Comparison of ENCODE assay signal across 15 cellular contexts in the genomic region with DNA sequence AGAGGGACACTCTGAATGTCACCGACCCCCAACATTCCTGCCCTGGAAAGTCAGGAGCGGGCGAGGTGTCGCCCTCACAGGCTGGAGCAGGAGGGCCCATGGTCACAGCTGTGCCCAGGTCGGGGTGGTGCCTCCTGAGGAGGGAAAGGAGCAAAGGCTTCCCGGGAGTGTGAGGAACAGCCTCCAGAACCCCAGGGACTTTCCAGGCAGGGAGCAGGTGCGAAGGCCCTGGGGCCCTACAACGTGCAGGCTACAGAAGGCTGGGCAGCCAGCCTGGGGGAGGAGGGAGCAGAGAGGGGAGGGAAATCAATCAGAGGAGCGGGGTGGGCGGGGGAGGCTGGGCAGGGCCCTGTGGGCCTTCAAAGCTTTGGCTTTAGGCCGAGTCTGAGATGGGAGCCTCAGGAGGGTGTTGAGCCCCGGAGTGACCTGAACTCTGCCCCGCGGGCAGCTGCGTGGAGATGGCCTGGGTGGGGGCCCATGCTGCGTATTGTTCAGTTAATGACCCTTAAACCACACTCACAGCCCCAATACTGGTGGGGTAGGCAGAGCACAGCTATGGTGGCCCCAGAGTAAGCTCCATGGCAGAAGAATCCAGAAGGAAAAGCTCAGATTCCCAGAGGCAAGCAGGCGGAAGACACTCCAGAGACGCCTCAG. TPM values are rescaled to one million over a fixed set of nuclear protein-coding genes. Genes with fewer than 3 reads are reported as not detected.
DNase-seq lines count a peak whose midpoint lies in the region; ATAC-seq and TF ChIP-seq lines count a peak whose summit lies in the region.
"Had no signal": no experiment of that assay in that cellular context is flagged by ENCODE, and none has a peak within 500 bp of the region (broad histone marks: within the 10 kb centered on the region; RNA-seq: fewer than 3 reads in every experiment).

No MANE protein-coding gene starts in this region.

- H3K4me3 ChIP-seq in endodermal cell (ENCODE audit: low read length) (no peak overlapping the region), A673 (ENCODE audit: low read depth, low read length, poor library complexity, severe bottlenecking) (no peak overlapping the region)
- H3K4me3 ChIP-seq: A549 had no signal

- POLR2A ChIA-PET in A673 (lab: Charles Lee; ENCODE audit: low non-redundant PET), result interaction anchor here (0.5 kb wide), 1 partner anchor 105 kb away, joined by 5 read pairs; no protein-coding TSS in a partner anchor

- H3K27me3 ChIP-seq in endodermal cell (ENCODE audit: control insufficient read depth, insufficient read depth, low read length, poor library complexity, severe bottlenecking), result no peaks in the 10 kb centered on the region
- peaks cover 17% of the 10 kb centered on the region for H3K27me3 ChIP-seq in A673 (replicated peaks; ENCODE audit: insufficient read depth, low read depth, low read length, poor library complexity)

- TF ChIP-seq CTCF in endodermal cell (conservative IDR thresholded peaks at IDR 0.05) (no peak), type B pancreatic cell (conservative IDR thresholded peaks at IDR 0.05) (no peak), A673 (conservative IDR thresholded peaks at IDR 0.05; ENCODE audit: low read depth, low read length) (no peak)

- intact Hi-C loops in cardiac septum (cut with DNase I) (no loop called here), Right ventricle myocardium inferior (cut with DNase I) (no loop called here), A673 (cut with micrococcal nuclease; ENCODE audit: unreplicated experiment) (no loop called here)

- H3K9ac ChIP-seq in endodermal cell (ENCODE audit: extremely low read depth, low read length, poor library complexity, severe bottlenecking), result no peak overlapping the region

- H3K4me3 Mint-ChIP-seq in endodermal cell (no peak overlapping the region), type B pancreatic cell (no peak overlapping the region)
- H3K4me3 Mint-ChIP-seq: CD14-positive monocyte had no signal

- WGBS in endodermal cell (ENCODE audit: insufficient coverage in 1 of 2, insufficient read length in 1 of 2), 2 experiments, result 79 to 88% methylated on average over 11 to 18 of the region's 18 CpGs

- no peak overlapping the region for H3K27ac ChIP-seq in endodermal cell (ENCODE audit: low read depth, low read length)
- no peak overlapping the region for H3K27ac ChIP-seq in A673 (ENCODE audit: low read depth, low read length, poor library complexity, severe bottlenecking)
- H3K27ac ChIP-seq: A549 had no signal

- H3K27me3 Mint-ChIP-seq in endodermal cell (ENCODE audit: insufficient read depth), result peaks cover 2% of the 10 kb centered on the region
- H3K27me3 Mint-ChIP-seq in type B pancreatic cell, result peaks cover 15% of the 10 kb centered on the region

- ATAC-seq in Right ventricle myocardium inferior (no peak), GM19351 (IDR thresholded peaks at IDR 0.05; ENCODE audit: unreplicated experiment) (no peak), HG02970 (IDR thresholded peaks at IDR 0.05; ENCODE audit: low FRiP score, unreplicated experiment) (no peak)

- CTCF ChIA-PET in A673 (lab: Charles Lee), result no interaction called here

- H3K9me3 ChIP-seq in endodermal cell (ENCODE audit: control insufficient read depth, low read length) (no peaks in the 10 kb centered on the region), A673 (ENCODE audit: low read depth, low read length, poor library complexity, severe bottlenecking) (no peaks in the 10 kb centered on the region)
- H3K9me3 ChIP-seq: A549 had no signal

- H3K27ac Mint-ChIP-seq in endodermal cell (no peak overlapping the region), type B pancreatic cell (no peak overlapping the region)
- H3K27ac Mint-ChIP-seq: CD14-positive monocyte had no signal

- DNase-seq in cardiac septum (ENCODE audit: low spot score) (peak; percentile 66), Right ventricle myocardium inferior (ENCODE audit: missing footprints) (no peak), endodermal cell (peak; percentile 22), mesenteric fat pad (ENCODE audit: low spot score) (peak; percentile 55), type B pancreatic cell (ENCODE audit: extremely low spot score, unreplicated experiment) (peak; percentile 57), A673 (ENCODE audit: low spot score) (no peak)
- DNase-seq: DMS79 treated with DMSO at 0.1 percent for 48 hours, NCI-H1092 treated with DMSO at 0.1 percent for 48 hours, NCI-H1694, NCI-H2081 treated with DMSO at 0.1 percent for 48 hours, NCI-H446 treated with DMSO at 0.1 percent for 48 hours had no signal

- H3K36me3 Mint-ChIP-seq in endodermal cell (ENCODE audit: low read depth) (no peaks in the 10 kb centered on the region), type B pancreatic cell (no peaks in the 10 kb centered on the region)
- H3K36me3 Mint-ChIP-seq: CD14-positive monocyte had no signal

- BruUV-seq in A673 (replicated peaks; lab: Mats Ljungman, UMichigan), result no TSS peak

- H3K4me1 ChIP-seq in endodermal cell (ENCODE audit: control insufficient read depth, insufficient read depth, low read length) (no peaks in the 10 kb centered on the region), A673 (ENCODE audit: insufficient read depth, low read length, poor library complexity, severe bottlenecking) (no peaks in the 10 kb centered on the region)
- H3K4me1 ChIP-seq: A549 had no signal

- no peaks in the 10 kb centered on the region for H3K9me3 Mint-ChIP-seq in endodermal cell
- no peaks in the 10 kb centered on the region for H3K9me3 Mint-ChIP-seq in type B pancreatic cell

- H3K36me3 ChIP-seq in endodermal cell (ENCODE audit: control insufficient read depth, insufficient read depth, low read length), result no peaks in the 10 kb centered on the region
- no peaks in the 10 kb centered on the region for H3K36me3 ChIP-seq in A673 (ENCODE audit: insufficient read depth, low read length, poor library complexity, severe bottlenecking)

- H3K4me1 Mint-ChIP-seq in endodermal cell (no peaks in the 10 kb centered on the region), type B pancreatic cell (ENCODE audit: unreplicated experiment) (no peaks in the 10 kb centered on the region)
- H3K4me1 Mint-ChIP-seq: CD14-positive monocyte had no signal

RNA-seq across cellular contexts. Expression of gene PPP2R2D, which starts 44.2 kb away (rescaled TPM):
- total RNA-seq in cardiac septum (35.3 TPM), Right ventricle myocardium inferior (36.6 TPM), endodermal cell (10 to 100 TPM; 35.5 to 37.5 TPM), mesenteric fat pad (27.4 TPM), type B pancreatic cell (ENCODE audit: low replicate concordance) (36.6 and 38.1 TPM in 2 replicates), A673 (2021) (48.4 and 49.1 TPM in 2 replicates)
- polyA plus RNA-seq in endodermal cell (2013, experiment 1 of 2), result 36.0 TPM
- polyA plus RNA-seq in endodermal cell (2013, experiment 2 of 2), result 35.4 TPM

Comparison
In these comparisons a context has a peak if more than half of its experiments do, and no peak if none do; other contexts are left out.
1. DNase-seq: peak in cardiac septum (single experiment), endodermal cell (single experiment), mesenteric fat pad (single experiment) and type B pancreatic cell (single experiment); none in Right ventricle myocardium inferior (single experiment) and A673 (single experiment).